ENCODE assay signal across 14 cellular contexts in the genomic region with DNA sequence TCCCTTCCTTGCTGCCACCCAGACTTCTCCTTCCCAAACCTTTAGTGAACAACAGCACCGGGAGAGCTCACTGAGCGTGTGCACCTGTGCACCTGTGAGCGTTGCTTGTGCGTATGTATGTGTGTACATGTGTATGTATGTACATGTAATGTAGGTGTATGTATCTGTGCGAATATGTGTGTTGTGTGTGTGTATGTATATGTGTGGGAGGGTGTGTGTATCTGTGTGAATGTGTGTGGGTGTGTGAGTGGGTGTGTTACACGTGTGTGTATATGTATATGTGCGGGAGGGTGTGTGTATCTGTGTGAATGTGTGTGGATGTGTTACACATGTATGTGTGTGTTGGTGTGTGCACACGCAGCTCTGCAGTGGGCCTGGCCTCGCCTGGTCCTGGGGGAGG. TPM values are rescaled to one million over a fixed set of nuclear protein-coding genes. Genes with fewer than 3 reads are reported as not detected.
DNase-seq lines count a peak whose midpoint lies in the region; ATAC-seq and TF ChIP-seq lines count a peak whose summit lies in the region.
"Had no signal": no experiment of that assay in that cellular context is flagged by ENCODE, and none has a peak within 500 bp of the region (broad histone marks: within the 10 kb centered on the region; RNA-seq: fewer than 3 reads in every experiment).

No MANE protein-coding gene starts in this region.

- H3K4me2 ChIP-seq in GM23338 (no peak overlapping the region), PC-9 (peak overlapping the region; percentile 82), neuronal stem cell (ENCODE audit: insufficient read depth, low read length, poor library complexity, severe bottlenecking) (no peak overlapping the region)

- peak overlapping the region; percentile 71 for H3K18ac ChIP-seq in neuronal stem cell (ENCODE audit: low read length)

- WGBS in neuronal stem cell (ENCODE audit: extremely low coverage in 2 of 2, insufficient read length in 2 of 2, insufficient replicate concordance in 1 of 2), 2 donors = 100% methylated on average over 1 of the region's 9 CpGs; no CpG with 5 or more reads in 1 of the 2 donors

- no peaks in the 10 kb centered on the region for H3K79me1 ChIP-seq in neuronal stem cell (ENCODE audit: low read depth, low read length)

- no peak overlapping the region for H3K27ac ChIP-seq in GM23338 (ENCODE audit: low read depth)
- H3K27ac ChIP-seq in PC-9 = peak overlapping the region; percentile 52
- H3K27ac ChIP-seq in neuronal stem cell (replicated peaks; ENCODE audit: low read length) = no peak overlapping the region
- H3K27ac ChIP-seq: SK-N-MC had no signal

- H3K36me3 ChIP-seq in GM23338 (ENCODE audit: insufficient read depth) (no peaks in the 10 kb centered on the region), PC-9 (ENCODE audit: low read depth) (no peaks in the 10 kb centered on the region), neuronal stem cell (replicated peaks in 1 of 2; ENCODE audit: control insufficient read depth in 2 of 2, insufficient read depth in 2 of 2, low read length in 2 of 2) (no peaks in the 10 kb centered on the region)

- H3K27ac Mint-ChIP-seq in GM23338 = no peak overlapping the region
- H3K27ac Mint-ChIP-seq: B cell; CD4-positive, alpha-beta T cell had no signal

- H4K8ac ChIP-seq in neuronal stem cell (ENCODE audit: low read depth, low read length) = peak overlapping the region; percentile 43

- H3K4me1 ChIP-seq in GM23338 (ENCODE audit: insufficient read depth) = no peaks in the 10 kb centered on the region
- H3K4me1 ChIP-seq in PC-9 (replicated peaks; ENCODE audit: insufficient read depth) = peaks cover 53% of the 10 kb centered on the region
- H3K4me1 ChIP-seq in neuronal stem cell (ENCODE audit: control insufficient read depth in 2 of 2, insufficient read depth in 1 of 2, low read depth in 1 of 2, low read length in 2 of 2) = no peaks in the 10 kb centered on the region

- H2BK12ac ChIP-seq in neuronal stem cell (ENCODE audit: low read length) = no peak overlapping the region

- intact Hi-C loops in PC-9 (cut with micrococcal nuclease; ENCODE audit: unreplicated experiment) = no loop called here

- BruUV-seq in PC-9 (replicated peaks; lab: Mats Ljungman, UMichigan) = no TSS peak

- no peak overlapping the region for H3K4ac ChIP-seq in neuronal stem cell (ENCODE audit: low read length)

- peaks cover 12% of the 10 kb centered on the region for H3K4me1 Mint-ChIP-seq in GM23338
- H3K4me1 Mint-ChIP-seq: B cell had no signal

- in situ Hi-C loops in GM13976 (cut with MboI; ENCODE audit: low sequenced_read_pairs, unreplicated experiment) = no loop called here

- DNase-seq in GM23338 (ENCODE audit: low spot score) (no peak), PC-9 (no peak), epithelial cell of esophagus (ENCODE audit: low read depth) (peak; percentile 27), neuronal stem cell (ENCODE audit: low spot score) (no peak), T-helper 1 cell (no peak), epidermal melanocyte (ENCODE audit: insufficient read length, low spot score) (no peak), COLO829 (ENCODE audit: low spot score) (no peak), GM13976 (ENCODE audit: low spot score) (no peak)
- DNase-seq: CD4-positive, alpha-beta T cell; NCI-H1436; NCI-H2029 treated with DMSO at 0.1 percent for 48 hours; NCI-H510A treated with DMSO at 0.1 percent for 48 hours had no signal

- no peaks in the 10 kb centered on the region for H4K20me1 ChIP-seq in GM23338 (replicated peaks; ENCODE audit: insufficient read depth)
- no peaks in the 10 kb centered on the region for H4K20me1 ChIP-seq in PC-9 (ENCODE audit: insufficient read depth)

- H2AFZ ChIP-seq in GM23338 (peak overlapping the region; percentile 84; the same call in 1 of the 2 replicates), PC-9 (no peak overlapping the region), neuronal stem cell (ENCODE audit: low read length) (no peak overlapping the region)

- H3K79me2 ChIP-seq in GM23338 (replicated peaks; ENCODE audit: insufficient read depth) = no peaks in the 10 kb centered on the region
- H3K79me2 ChIP-seq in PC-9 (ENCODE audit: low read depth) = no peaks in the 10 kb centered on the region

- H2BK5ac ChIP-seq in neuronal stem cell (ENCODE audit: low read length) = peak overlapping the region; percentile 87

- H3K14ac ChIP-seq in neuronal stem cell (ENCODE audit: low read length) = peak overlapping the region; percentile 71

- H3F3A ChIP-seq in GM23338 (replicated peaks; ENCODE audit: low read depth) (peaks cover 7% of the 10 kb centered on the region; the same call in 1 of the 2 replicates), PC-9 (ENCODE audit: insufficient read depth, low read depth) (peaks cover 47% of the 10 kb centered on the region)

- H3K9me2 ChIP-seq in GM23338 (ENCODE audit: insufficient read depth) = no peaks in the 10 kb centered on the region
- H3K9me2 ChIP-seq in PC-9 (ENCODE audit: insufficient read depth) = no peaks in the 10 kb centered on the region

- peaks cover 11% of the 10 kb centered on the region for H3K36me3 Mint-ChIP-seq in GM23338 (ENCODE audit: low read depth)

- no peak for ATAC-seq in GM23338

- CTCF ChIA-PET in PC-9 (lab: Charles Lee) = no interaction called here

- H2BK120ac ChIP-seq in neuronal stem cell (ENCODE audit: low read depth, low read length) = peak overlapping the region; percentile 18

- H3K4me3 Mint-ChIP-seq in GM23338 = no peak overlapping the region
- H3K4me3 Mint-ChIP-seq: B cell; CD4-positive, alpha-beta T cell had no signal

- peaks cover 26% of the 10 kb centered on the region for H3K9me3 Mint-ChIP-seq in GM23338
- H3K9me3 Mint-ChIP-seq: CD4-positive, alpha-beta T cell had no signal

- no peaks in the 10 kb centered on the region for H3K9me3 ChIP-seq in PC-9 (ENCODE audit: insufficient read depth, low read depth)
- peaks cover 0 to 4% of the 10 kb centered on the region in 2 donors for H3K9me3 ChIP-seq in neuronal stem cell (replicated peaks in 1 of 2; ENCODE audit: control insufficient read depth in 2 of 2, insufficient read depth in 1 of 2, low read depth in 1 of 2, low read length in 2 of 2)

- H4K91ac ChIP-seq in neuronal stem cell (ENCODE audit: low read depth, low read length, poor library complexity) = no peak overlapping the region

- no peak overlapping the region for H2BK15ac ChIP-seq in neuronal stem cell (ENCODE audit: low read length)

- no peak overlapping the region for H3K23ac ChIP-seq in neuronal stem cell (ENCODE audit: low read depth, low read length, poor library complexity)

- H2AK5ac ChIP-seq in neuronal stem cell (ENCODE audit: low read depth, low read length) = peak overlapping the region; percentile 13

- H3K27me3 ChIP-seq in GM23338 (ENCODE audit: insufficient read depth) (no peaks in the 10 kb centered on the region), PC-9 (ENCODE audit: insufficient read depth, low read depth) (no peaks in the 10 kb centered on the region), neuronal stem cell (ENCODE audit: control insufficient read depth in 3 of 3, insufficient read depth in 3 of 3, low read depth in 1 of 3, low read length in 3 of 3) (no peaks in the 10 kb centered on the region)

- H3K9ac ChIP-seq in neuronal stem cell (ENCODE audit: low read depth, low read length, poor library complexity) = peak overlapping the region; percentile 44

- TF ChIP-seq CTCF in GM23338 (conservative IDR thresholded peaks at IDR 0.05; ENCODE audit: low read depth in 2 of 2) = no peak
- TF ChIP-seq CTCF in PC-9 (conservative IDR thresholded peaks at IDR 0.05) = no peak
- TF ChIP-seq CTCF in epithelial cell of esophagus (IDR thresholded peaks at IDR 0.05; ENCODE audit: insufficient read depth, low read depth, low read length, missing control alignments) = no peak
- TF ChIP-seq CTCF in GM13976 (IDR thresholded peaks at IDR 0.05; ENCODE audit: borderline replicate concordance, control extremely low read depth, extremely low read depth, insufficient read depth, missing control alignments) = no peak

- H3K27me3 Mint-ChIP-seq in GM23338 (ENCODE audit: insufficient read depth, low read depth, poor library complexity) = peaks cover 17% of the 10 kb centered on the region
- H3K27me3 Mint-ChIP-seq: CD4-positive, alpha-beta T cell had no signal

- H3K4me3 ChIP-seq in GM23338 = no peak overlapping the region
- peak overlapping the region; percentile 45; the same call in 1 of the 2 replicates for H3K4me3 ChIP-seq in PC-9
- no peak overlapping the region for H3K4me3 ChIP-seq in epithelial cell of esophagus (ENCODE audit: low read length)
- peak overlapping the region in 1 of 2 donors; percentile 20 for H3K4me3 ChIP-seq in neuronal stem cell (ENCODE audit: low read length in 2 of 2)
- H3K4me3 ChIP-seq: SK-N-MC had no signal

- POLR2A ChIA-PET in PC-9 (lab: Charles Lee; ENCODE audit: unreplicated experiment) = no interaction called here

TF ChIP-seq in GM23338, 12 proteins besides CTCF, POLR2A, EP300 and RAD21 (continues in another document):
- TF ChIP-seq STAT1 (IDR thresholded peaks at IDR 0.05; ENCODE audit: unreplicated experiment) (no peak), ZNF331 (CRISPR knock-in tag; IDR thresholded peaks at IDR 0.05; ENCODE audit: low read depth) (no peak)

RNA-seq across cellular contexts. Expression of a gene that starts 44.5 kb away (rescaled TPM):
- total RNA-seq in GM23338 (2014; rRNA removed; shearing (Covaris generic)) = 308 and 325 TPM in 2 replicates
- polyA plus RNA-seq in GM23338 (2016; fragmentation: Nextera tagmentation; extraction: Ambion mirVana) = 305 and 322 TPM in 2 replicates
- 137 and 182 TPM in 2 replicates for total RNA-seq in PC-9 (2021)
- 203 TPM for polyA plus RNA-seq in neuronal stem cell (2013, experiment 1 of 2)
- 185 TPM for polyA plus RNA-seq in neuronal stem cell (2013, experiment 2 of 2)
